In the genomic region with DNA sequence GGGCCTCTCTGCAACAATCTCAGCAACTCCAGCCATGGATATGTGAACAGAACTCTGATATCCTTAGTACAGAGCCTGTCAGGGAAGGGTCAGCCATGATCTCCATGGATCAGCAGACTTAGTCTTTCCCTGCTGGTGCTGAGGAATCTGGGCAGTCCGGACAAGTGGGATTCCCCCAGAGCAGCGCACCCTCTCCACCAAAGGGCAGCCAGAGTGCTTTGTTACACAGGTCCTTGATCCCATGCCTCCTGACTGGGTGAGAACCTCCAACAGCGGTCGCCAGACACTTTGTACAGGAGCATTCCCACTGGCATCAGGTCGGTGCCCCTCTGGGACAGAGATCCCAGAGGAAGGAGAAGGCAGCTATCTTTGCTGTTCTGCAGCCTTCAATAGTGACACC, we compare ENCODE assay signal across 9 cellular contexts.
"Had no signal": no experiment of that assay in that cellular context is flagged by ENCODE, and none has a peak within 500 bp of the region (broad histone marks: within the 10 kb centered on the region; RNA-seq: fewer than 3 reads in every experiment).

No MANE protein-coding gene starts in this region.

- H3K9me3 ChIP-seq: HAP-1 had no signal

- H3K4me3 ChIP-seq: GM23338, HAP-1 had no signal

- DNase-seq: H7, HFFc6, KBM-7 had no signal

- H3K27ac ChIP-seq: HL-60 had no signal

- H3K4me3 Mint-ChIP-seq: GM23338, HFFc6, IgD-negative memory B cell had no signal

- H3K36me3 ChIP-seq: HAP-1 had no signal

- H3K4me1 Mint-ChIP-seq: GM23338 had no signal

- H3K27ac Mint-ChIP-seq: GM23338, HFFc6, IgD-negative memory B cell had no signal

- H2AFZ ChIP-seq: GM23338 had no signal

- H3K4me1 ChIP-seq: HAP-1 had no signal

- ATAC-seq: GM23338, HCT116, HepG2 had no signal

- H3K4me2 ChIP-seq: GM23338 had no signal
